Comparison of ENCODE assay signal across 8 cellular contexts in genomic region chr15:89665449-89666146, GRCh38. TPM values are rescaled to one million over a fixed set of nuclear protein-coding genes. Genes with fewer than 3 reads are reported as not detected.
DNase-seq lines count a peak whose midpoint lies in the region; ATAC-seq and TF ChIP-seq lines count a peak whose summit lies in the region.

No MANE protein-coding gene starts in this region.

- no peak overlapping the region for H3K23ac ChIP-seq in mesendoderm (ENCODE audit: low read length)

- CTCF ChIA-PET in activated CD4-positive, alpha-beta T cell treated with anti-CD3 and anti-CD28 coated beads for 36 hours (lab: Charles Lee): interaction anchor here (0.8 to 1.3 kb wide), 2 partner anchors 9 to 18 kb away, joined by 3 to 4 read pairs; no protein-coding TSS in a partner anchor
- CTCF ChIA-PET in PC-3 (lab: Charles Lee): no interaction called here

- peak; percentile 70 for ATAC-seq in activated CD4-positive, alpha-beta T cell treated with anti-CD3 and anti-CD28 coated beads for 36 hours
- ATAC-seq in PC-3: peak; percentile 37

- H2AK5ac ChIP-seq in mesendoderm (ENCODE audit: low read length): no peak overlapping the region

- no CpG with 5 or more reads among the region's 72 CpGs for WGBS in mesendoderm (ENCODE audit: extremely low coverage, insufficient coverage, low lambda C conversion rate)
- 3% methylated on average over 72 of the region's 72 CpGs for WGBS in urinary bladder

- H3K18ac ChIP-seq in mesendoderm (ENCODE audit: low read length): peak overlapping the region; percentile 85

- no peaks in the 10 kb centered on the region for H3K9me2 ChIP-seq in PC-3 (replicated peaks; ENCODE audit: low read length)

- H3K36me3 ChIP-seq in PC-3 (ENCODE audit: low read depth, low read length) (no peaks in the 10 kb centered on the region), mesendoderm (ENCODE audit: control insufficient read depth, insufficient read depth, low read length) (no peaks in the 10 kb centered on the region), urinary bladder (ENCODE audit: insufficient read depth) (no peaks in the 10 kb centered on the region)

- no peaks in the 10 kb centered on the region for H3K27me3 ChIP-seq in PC-3 (ENCODE audit: low read length)
- peaks cover 2% of the 10 kb centered on the region for H3K27me3 ChIP-seq in mesendoderm (ENCODE audit: insufficient read depth, low read length, poor library complexity)

- TF ChIP-seq CTCF in PC-3 (conservative IDR thresholded peaks at IDR 0.05; ENCODE audit: low read depth, low read length) (no peak), endothelial cell (IDR thresholded peaks at IDR 0.05; ENCODE audit: unreplicated experiment) (no peak)

- peak; percentile 36 for DNase-seq in activated CD4-positive, alpha-beta T cell treated with anti-CD3 and anti-CD28 coated beads for 36 hours
- DNase-seq in activated CD4-positive, alpha-beta T cell treated with anti-CD3 and anti-CD28 coated beads for 48 hours: no peak
- peak; percentile 55 for DNase-seq in PC-3
- DNase-seq in endothelial cell (ENCODE audit: low spot score): peak; percentile 66
- DNase-seq in mesendoderm: peak; percentile 64
- no peak for DNase-seq in NCI-H524 treated with DMSO at 0.1 percent for 48 hours (lab: John Stamatoyannopoulos, UW)
- no peak for DNase-seq in NCI-H1436 (lab: John Stamatoyannopoulos, UW)

- intact Hi-C loops in activated CD4-positive, alpha-beta T cell treated with anti-CD3 and anti-CD28 coated beads for 36 hours (cut with DNase I, micrococcal nuclease): no loop called here
- intact Hi-C loops in PC-3 (cut with micrococcal nuclease): no loop called here

- H3K4me1 Mint-ChIP-seq in activated CD4-positive, alpha-beta T cell treated with anti-CD3 and anti-CD28 coated beads for 36 hours: peaks cover 1% of the 10 kb centered on the region
- H3K4me1 Mint-ChIP-seq in endothelial cell (ENCODE audit: unreplicated experiment): peaks cover 5% of the 10 kb centered on the region

- no peaks in the 10 kb centered on the region for H3K9me3 ChIP-seq in PC-3 (ENCODE audit: low read length)

- peak overlapping the region; percentile 82 for H4K8ac ChIP-seq in mesendoderm (ENCODE audit: low read depth, low read length)

- H2AFZ ChIP-seq in PC-3 (ENCODE audit: low read length): peak overlapping the region; percentile 85

- H3F3A ChIP-seq in PC-3 (ENCODE audit: low read length, unreplicated experiment): peaks cover 2% of the 10 kb centered on the region

- H3K4ac ChIP-seq in mesendoderm (ENCODE audit: low read depth, low read length): peak overlapping the region; percentile 74

- H3K27me3 Mint-ChIP-seq in activated CD4-positive, alpha-beta T cell treated with anti-CD3 and anti-CD28 coated beads for 36 hours: peaks cover 17% of the 10 kb centered on the region
- H3K27me3 Mint-ChIP-seq in endothelial cell (ENCODE audit: unreplicated experiment): peaks cover 10% of the 10 kb centered on the region

- H2BK120ac ChIP-seq in mesendoderm (ENCODE audit: low read depth, low read length): no peak overlapping the region

- H4K5ac ChIP-seq in mesendoderm (ENCODE audit: low read length): no peak overlapping the region

- POLR2A ChIA-PET in activated CD4-positive, alpha-beta T cell treated with anti-CD3 and anti-CD28 coated beads for 36 hours (lab: Charles Lee): no interaction called here
- POLR2A ChIA-PET in PC-3 (lab: Charles Lee; ENCODE audit: unreplicated experiment): interaction anchor here (0.7 kb wide), 1 partner anchor 133 kb away, joined by 3 read pairs; no protein-coding TSS in a partner anchor

- H3K36me3 Mint-ChIP-seq in activated CD4-positive, alpha-beta T cell treated with anti-CD3 and anti-CD28 coated beads for 36 hours (ENCODE audit: low read depth): no peaks in the 10 kb centered on the region
- no peaks in the 10 kb centered on the region for H3K36me3 Mint-ChIP-seq in endothelial cell (ENCODE audit: low read depth, unreplicated experiment)

- H3K9ac ChIP-seq in PC-3 (ENCODE audit: low read length) (peak overlapping the region; percentile 45), mesendoderm (ENCODE audit: low read length) (peak overlapping the region; percentile 59)

- H3K27ac Mint-ChIP-seq in activated CD4-positive, alpha-beta T cell treated with anti-CD3 and anti-CD28 coated beads for 36 hours: no peak overlapping the region
- H3K27ac Mint-ChIP-seq in endothelial cell (ENCODE audit: unreplicated experiment): no peak overlapping the region

- no peaks in the 10 kb centered on the region for H3K79me1 ChIP-seq in mesendoderm (ENCODE audit: low read length)

- H3K9me3 Mint-ChIP-seq in activated CD4-positive, alpha-beta T cell treated with anti-CD3 and anti-CD28 coated beads for 36 hours (ENCODE audit: low read depth): no peaks in the 10 kb centered on the region
- no peaks in the 10 kb centered on the region for H3K9me3 Mint-ChIP-seq in endothelial cell (ENCODE audit: unreplicated experiment)

- no peak overlapping the region for H3K4me3 Mint-ChIP-seq in activated CD4-positive, alpha-beta T cell treated with anti-CD3 and anti-CD28 coated beads for 36 hours
- H3K4me3 Mint-ChIP-seq in endothelial cell (ENCODE audit: unreplicated experiment): no peak overlapping the region

- H4K20me1 ChIP-seq in PC-3 (ENCODE audit: low read length): no peaks in the 10 kb centered on the region

- no peak overlapping the region for H2BK15ac ChIP-seq in mesendoderm (replicated peaks; ENCODE audit: low read depth)

- peak overlapping the region; percentile 60 for H3K4me3 ChIP-seq in PC-3 (ENCODE audit: low read length)
- H3K4me3 ChIP-seq in mesendoderm (ENCODE audit: low read length): no peak overlapping the region
- peak overlapping the region; percentile 47 for H3K4me3 ChIP-seq in urinary bladder (ENCODE audit: low read depth, low read length)

- H3K27ac ChIP-seq in PC-3 (ENCODE audit: low read length) (no peak overlapping the region), mesendoderm (ENCODE audit: low read depth, low read length) (no peak overlapping the region), urinary bladder (ENCODE audit: low read depth) (peak overlapping the region; percentile 87)

- no TSS peak for BruUV-seq in PC-3 (replicated peaks; lab: Mats Ljungman, UMichigan)

- H3K56ac ChIP-seq in mesendoderm (ENCODE audit: low read length): peak overlapping the region; percentile 83

- no peak overlapping the region for H2BK5ac ChIP-seq in mesendoderm (ENCODE audit: low read length)

- H3K4me2 ChIP-seq in PC-3 (ENCODE audit: low read length) (peak overlapping the region; percentile 85), mesendoderm (ENCODE audit: low read length) (peak overlapping the region; percentile 62)

- H3K4me1 ChIP-seq in PC-3 (ENCODE audit: insufficient read depth, low read length): peaks cover 33% of the 10 kb centered on the region
- peaks cover 3% of the 10 kb centered on the region for H3K4me1 ChIP-seq in mesendoderm (ENCODE audit: control insufficient read depth, low read depth, low read length)
- no peaks in the 10 kb centered on the region for H3K4me1 ChIP-seq in urinary bladder (ENCODE audit: insufficient read depth)

- no peaks in the 10 kb centered on the region for H3K79me2 ChIP-seq in PC-3 (ENCODE audit: low read length)
- no peaks in the 10 kb centered on the region for H3K79me2 ChIP-seq in mesendoderm (ENCODE audit: control insufficient read depth, insufficient read depth, low read length)

RNA-seq across cellular contexts. Expression of gene KIF7, which starts 10.3 kb away (rescaled TPM):
- total RNA-seq in activated CD4-positive, alpha-beta T cell treated with anti-CD3 and anti-CD28 coated beads for 36 hours: 1 to 10 TPM; 2.1 to 2.3 TPM
- total RNA-seq in PC-3 (2014; rRNA removed) (18.8 and 27.2 TPM in 2 replicates), endothelial cell (ENCODE audit: unreplicated experiment) (6.4 TPM), urinary bladder (9.4 TPM)
- 6.5 TPM for polyA plus RNA-seq in mesendoderm (2013, experiment 1 of 2)
- 6.0 TPM for polyA plus RNA-seq in mesendoderm (2013, experiment 2 of 2)
- 9.9 TPM for polyA plus RNA-seq in urinary bladder

RNA-seq across cellular contexts. Expression of gene PLIN1, which starts 13.6 kb away (rescaled TPM):
- total RNA-seq in activated CD4-positive, alpha-beta T cell treated with anti-CD3 and anti-CD28 coated beads for 36 hours: under 1 TPM; 0.39 to 0.41 TPM
- total RNA-seq in PC-3 (2014; rRNA removed): 1.0 and 1.3 TPM in 2 replicates
- 0.64 TPM for total RNA-seq in endothelial cell (ENCODE audit: unreplicated experiment)
- polyA plus RNA-seq in mesendoderm (2013, experiment 1 of 2): 0.07 TPM
- not detected for polyA plus RNA-seq in mesendoderm (2013, experiment 2 of 2)
- 3.6 TPM for total RNA-seq in urinary bladder
- polyA plus RNA-seq in urinary bladder: 24.4 TPM

RNA-seq across cellular contexts. Expression of gene PEX11A, which starts 25.0 kb away (rescaled TPM):
- total RNA-seq in activated CD4-positive, alpha-beta T cell treated with anti-CD3 and anti-CD28 coated beads for 36 hours: 1 to 10 TPM; 4.7 to 5.3 TPM
- total RNA-seq in PC-3 (2014; rRNA removed) (7.8 and 9.7 TPM in 2 replicates), endothelial cell (ENCODE audit: unreplicated experiment) (4.5 TPM), urinary bladder (17.1 TPM)
- polyA plus RNA-seq in mesendoderm (2013, experiment 1 of 2): 0.72 TPM
- polyA plus RNA-seq in mesendoderm (2013, experiment 2 of 2): 0.90 TPM
- 10.6 TPM for polyA plus RNA-seq in urinary bladder

RNA-seq across cellular contexts. Expression of gene WDR93, which starts 25.0 kb away (rescaled TPM):
- total RNA-seq in activated CD4-positive, alpha-beta T cell treated with anti-CD3 and anti-CD28 coated beads for 36 hours: not detected
- total RNA-seq in PC-3 (2014; rRNA removed): 0.22 TPM in 1 of 2 replicates, not detected in the other
- total RNA-seq in endothelial cell (ENCODE audit: unreplicated experiment): 0.13 TPM
- 0.03 TPM for polyA plus RNA-seq in mesendoderm (2013, experiment 1 of 2)
- polyA plus RNA-seq in mesendoderm (2013, experiment 2 of 2): not detected
- total RNA-seq in urinary bladder: not detected
- polyA plus RNA-seq in urinary bladder: 0.16 TPM

Comparison
In these comparisons a context has a peak if more than half of its experiments do, and no peak if none do; other contexts are left out.
1. DNase-seq: peak in activated CD4-positive, alpha-beta T cell treated with anti-CD3 and anti-CD28 coated beads for 36 hours (single experiment), PC-3 (single experiment), endothelial cell (single experiment) and mesendoderm (single experiment); none in activated CD4-positive, alpha-beta T cell treated with anti-CD3 and anti-CD28 coated beads for 48 hours (single experiment), NCI-H524 treated with DMSO at 0.1 percent for 48 hours (single experiment) and NCI-H1436 (single experiment).